Comparison of ENCODE assay signal across 1 cellular context in genomic region chr20:37299718-37300529, GRCh38.
TF ChIP-seq lines count a peak whose summit lies in the region.

No MANE protein-coding gene starts in this region.

TF ChIP-seq in HepG2, 621 proteins besides CTCF, POLR2A, EP300 and RAD21 (continues in another document):
- TF ChIP-seq CENPT (CRISPR knock-in tag; IDR thresholded peaks at IDR 0.05; ENCODE audit: low read depth) (no peak), ATF4 (CRISPR knock-in tag; IDR thresholded peaks at IDR 0.05) (no peak), ZFP36L2 (CRISPR knock-in tag; IDR thresholded peaks at IDR 0.05) (no peak), ZNF598 (CRISPR knock-in tag; IDR thresholded peaks at IDR 0.05; ENCODE audit: borderline replicate concordance) (0 out of 2 replicates have a peak, but pooled peaks have one; percentile 46), FUBP1 (CRISPR knock-in tag; IDR thresholded peaks at IDR 0.05; ENCODE audit: borderline replicate concordance) (no peak), TAF15 (IDR thresholded peaks at IDR 0.05; ENCODE audit: low read depth, low read length, poor library complexity, severe bottlenecking) (no peak), HOXA3 (CRISPR knock-in tag; IDR thresholded peaks at IDR 0.05) (peak; percentile 61; the same call in 1 of the 2 replicates), HOXD1 (CRISPR knock-in tag; IDR thresholded peaks at IDR 0.05) (no peak), ZSCAN30 (CRISPR knock-in tag; IDR thresholded peaks at IDR 0.05) (no peak), SNRNP70 (IDR thresholded peaks at IDR 0.05; ENCODE audit: low read depth, low read length) (no peak), IKZF5 (CRISPR knock-in tag; IDR thresholded peaks at IDR 0.05) (peak; percentile 26; the same call in 1 of the 2 replicates), ZNF605 (CRISPR knock-in tag; IDR thresholded peaks at IDR 0.05) (no peak), KAT8 (CRISPR knock-in tag; IDR thresholded peaks at IDR 0.05) (peak; percentile 33; the same call in 1 of the 2 replicates), ZNF501 (CRISPR knock-in tag; IDR thresholded peaks at IDR 0.05) (no peak), ZNF446 (CRISPR knock-in tag; IDR thresholded peaks at IDR 0.05) (no peak), ZNF138 (CRISPR knock-in tag; IDR thresholded peaks at IDR 0.05; ENCODE audit: low read depth) (no peak), ZNF362 (CRISPR knock-in tag; IDR thresholded peaks at IDR 0.05; ENCODE audit: borderline replicate concordance) (no peak), ZNF232 (CRISPR knock-in tag; IDR thresholded peaks at IDR 0.05; ENCODE audit: borderline replicate concordance) (no peak), KMT2B (CRISPR knock-in tag; IDR thresholded peaks at IDR 0.05) (no peak), ZNF850 (CRISPR knock-in tag; conservative IDR thresholded peaks at IDR 0.05) (0 out of 2 replicates have a peak, but pooled peaks have one; percentile 22), PTBP1 (IDR thresholded peaks at IDR 0.05; ENCODE audit: low read depth, low read length, poor library complexity, severe bottlenecking) (no peak), ERF (CRISPR knock-in tag; IDR thresholded peaks at IDR 0.05) (0 out of 2 replicates have a peak, but pooled peaks have one; percentile 24), ZNF770 (CRISPR knock-in tag; IDR thresholded peaks at IDR 0.05) (peak; percentile 75), ZNF264 (CRISPR knock-in tag; IDR thresholded peaks at IDR 0.05) (peak; percentile 86), ZNF256 (CRISPR knock-in tag; conservative IDR thresholded peaks at IDR 0.05) (no peak), ZNF784 (CRISPR knock-in tag; IDR thresholded peaks at IDR 0.05; ENCODE audit: borderline replicate concordance) (no peak), PAXIP1 (CRISPR knock-in tag; conservative IDR thresholded peaks at IDR 0.05) (peak; percentile 62), PLSCR1 (CRISPR knock-in tag; IDR thresholded peaks at IDR 0.05; ENCODE audit: borderline replicate concordance) (no peak), SPEN (CRISPR knock-in tag; IDR thresholded peaks at IDR 0.05; ENCODE audit: low read depth) (peak; percentile 80; the same call in 1 of the 2 replicates), SP1 (IDR thresholded peaks at IDR 0.05) (no peak), SP1 (CRISPR knock-in tag; IDR thresholded peaks at IDR 0.05) (no peak), ZNF331 (CRISPR knock-in tag; IDR thresholded peaks at IDR 0.05) (peak; percentile 22; the same call in 1 of the 2 replicates), TARDBP (CRISPR knock-in tag; IDR thresholded peaks at IDR 0.05) (0 out of 2 replicates have a peak, but pooled peaks have one; percentile 34), IKZF1 (IDR thresholded peaks at IDR 0.05) (no peak), NR3C1 (CRISPR knock-in tag; IDR thresholded peaks at IDR 0.05) (no peak), ZNF644 (CRISPR knock-in tag; IDR thresholded peaks at IDR 0.05; ENCODE audit: low read depth) (peak; percentile 72), SP4 (CRISPR knock-in tag; IDR thresholded peaks at IDR 0.05) (peak; percentile 72), UBTF (CRISPR knock-in tag; IDR thresholded peaks at IDR 0.05) (no peak; the same call in 1 of the 2 replicates), PHF8 (CRISPR knock-in tag; IDR thresholded peaks at IDR 0.05) (no peak), ZNF781 (CRISPR knock-in tag; IDR thresholded peaks at IDR 0.05; ENCODE audit: borderline replicate concordance, not compliant biosample characterization) (no peak), ZNF710 (CRISPR knock-in tag; IDR thresholded peaks at IDR 0.05; ENCODE audit: borderline replicate concordance) (no peak), PHF20 (CRISPR knock-in tag; IDR thresholded peaks at IDR 0.05) (0 out of 2 replicates have a peak, but pooled peaks have one; percentile 31), IRF2 (CRISPR knock-in tag; IDR thresholded peaks at IDR 0.05) (0 out of 2 replicates have a peak, but pooled peaks have one; percentile 41), EED (CRISPR knock-in tag; IDR thresholded peaks at IDR 0.05) (no peak), SMAD3 (CRISPR knock-in tag; IDR thresholded peaks at IDR 0.05) (no peak), PITX1 (CRISPR knock-in tag; IDR thresholded peaks at IDR 0.05) (peak; percentile 58; the same call in 1 of the 2 replicates), THAP8 (CRISPR knock-in tag; IDR thresholded peaks at IDR 0.05; ENCODE audit: borderline replicate concordance) (no peak), ZNF350 (CRISPR knock-in tag; IDR thresholded peaks at IDR 0.05; ENCODE audit: borderline replicate concordance, low read depth) (no peak; the same call in 1 of the 2 replicates), SYNCRIP (IDR thresholded peaks at IDR 0.05; ENCODE audit: insufficient read depth, low read depth, low read length) (no peak), RARA (CRISPR knock-in tag; IDR thresholded peaks at IDR 0.05) (peak; percentile 30; the same call in 1 of the 2 replicates), ZNF746 (CRISPR knock-in tag; IDR thresholded peaks at IDR 0.05) (no peak), KDM5B (CRISPR knock-in tag; IDR thresholded peaks at IDR 0.05; ENCODE audit: borderline replicate concordance) (peak; percentile 60; the same call in 1 of the 2 replicates)
